Comparison of ENCODE assay signal across 8 cellular contexts in the genomic region with DNA sequence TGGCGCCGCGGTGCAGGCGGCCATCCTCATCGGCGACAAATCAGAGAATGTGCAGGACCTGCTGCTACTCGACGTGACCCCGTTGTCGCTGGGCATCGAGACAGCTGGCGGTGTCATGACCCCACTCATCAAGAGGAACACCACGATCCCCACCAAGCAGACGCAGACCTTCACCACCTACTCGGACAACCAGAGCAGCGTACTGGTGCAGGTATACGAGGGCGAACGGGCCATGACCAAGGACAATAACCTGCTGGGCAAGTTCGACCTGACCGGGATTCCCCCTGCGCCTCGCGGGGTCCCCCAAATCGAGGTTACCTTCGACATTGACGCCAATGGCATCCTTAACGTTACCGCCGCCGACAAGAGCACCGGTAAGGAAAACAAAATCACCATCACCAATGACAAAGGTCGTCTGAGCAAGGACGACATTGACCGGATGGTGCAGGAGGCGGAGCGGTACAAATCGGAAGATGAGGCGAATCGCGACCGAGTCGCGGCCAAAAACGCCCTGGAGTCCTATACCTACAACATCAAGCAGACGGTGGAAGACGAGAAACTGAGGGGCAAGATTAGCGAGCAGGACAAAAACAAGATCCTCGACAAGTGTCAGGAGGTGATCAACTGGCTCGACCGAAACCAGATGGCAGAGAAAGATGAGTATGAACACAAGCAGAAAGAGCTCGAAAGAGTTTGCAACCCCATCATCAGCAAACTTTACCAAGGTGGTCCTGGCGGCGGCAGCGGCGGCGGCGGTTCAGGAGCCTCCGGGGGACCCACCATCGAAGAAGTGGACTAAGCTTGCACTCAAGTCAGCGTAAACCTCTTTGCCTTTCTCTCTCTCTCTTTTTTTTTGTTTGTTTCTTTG. TPM values are rescaled to one million over a fixed set of nuclear protein-coding genes. Genes with fewer than 3 reads are reported as not detected.
DNase-seq lines count a peak whose midpoint lies in the region; ATAC-seq, FAIRE-seq and TF ChIP-seq lines count a peak whose summit lies in the region.

No MANE protein-coding gene starts in this region.

- TF ChIP-seq CTCF in CD4-positive, alpha-beta T cell (IDR thresholded peaks at IDR 0.05) = no peak
- no peak for TF ChIP-seq CTCF in WI38 (IDR thresholded peaks at IDR 0.05; ENCODE audit: low read depth, low read length)
- no peak for TF ChIP-seq CTCF in esophagus muscularis mucosa (IDR thresholded peaks at IDR 0.05)
- no peak for TF ChIP-seq CTCF in pancreas (IDR thresholded peaks at IDR 0.05)

- H3K36me3 ChIP-seq in esophagus muscularis mucosa (peaks cover 0 to 2% (median 0%) of the 10 kb centered on the region in 4 donors), pancreas (no peaks in the 10 kb centered on the region)

- no peaks in the 10 kb centered on the region for H3K9me3 ChIP-seq in CD4-positive, alpha-beta T cell (ENCODE audit: control insufficient read depth, low read length)
- peaks cover 0 to 7% (median 0%) of the 10 kb centered on the region in 4 donors for H3K9me3 ChIP-seq in esophagus muscularis mucosa
- H3K9me3 ChIP-seq in pancreas = no peaks in the 10 kb centered on the region

- no peak for DNase-seq in CD4-positive, alpha-beta T cell
- DNase-seq in esophagus muscularis mucosa (ENCODE audit: extremely low spot score) = no peak
- peak in 5 of 6 donors; percentile 21 to 71 (median 28) for DNase-seq in pancreas
- DNase-seq in GM12892 (ENCODE audit: insufficient read length) = no peak
- DNase-seq in NCI-H1694 (lab: John Stamatoyannopoulos, UW) = no peak

- FAIRE-seq in pancreas (lab: Jason Lieb, UNC) (no peak), GM12892 (lab: Jason Lieb, UNC) (no peak)

- peaks cover 6% of the 10 kb centered on the region for H3K36me3 Mint-ChIP-seq in CD4-positive, alpha-beta T cell (ENCODE audit: low read depth)

- H3K4me3 ChIP-seq in WI38 (ENCODE audit: low read depth, low read length) (peak overlapping the region; percentile 65), esophagus muscularis mucosa (peak overlapping the region; percentile 68 to 70 (median 68)), pancreas (peak overlapping the region; percentile 21 to 63 (median 30))

- TF ChIP-seq POLR2A in esophagus muscularis mucosa (IDR thresholded peaks at IDR 0.05; ENCODE audit: low read depth) = no peak
- TF ChIP-seq POLR2A in GM12892 (IDR thresholded peaks at IDR 0.05; ENCODE audit: low read depth, low read length) = no peak

- 18% methylated on average over 48 of the region's 61 CpGs for WGBS in esophagus muscularis mucosa
- WGBS in pancreas, 2 donors = 7 to 8% methylated on average over 61 of the region's 61 CpGs

- H3K4me1 Mint-ChIP-seq in CD4-positive, alpha-beta T cell (ENCODE audit: low read depth) = peaks cover 43% of the 10 kb centered on the region

- peak overlapping the region; percentile 98 for H3K4me3 Mint-ChIP-seq in CD4-positive, alpha-beta T cell

- TF ChIP-seq EP300 in esophagus muscularis mucosa (IDR thresholded peaks at IDR 0.05) = no peak

- H3K27me3 Mint-ChIP-seq in CD4-positive, alpha-beta T cell = peaks cover 6% of the 10 kb centered on the region

- H3K27me3 ChIP-seq in CD4-positive, alpha-beta T cell (ENCODE audit: control insufficient read depth, insufficient read depth, low read length) = no peaks in the 10 kb centered on the region
- H3K27me3 ChIP-seq in esophagus muscularis mucosa (peaks cover 0 to 7% (median 0%) of the 10 kb centered on the region in 4 donors), pancreas (no peaks in the 10 kb centered on the region)

- intact Hi-C loops in CD4-positive, alpha-beta T cell (cut with DNase I, micrococcal nuclease) = loop anchor here (2.0 to 10.0 kb wide), 4 partner anchors 39 to 997 kb away; a partner anchor contains a TSS
- intact Hi-C loops in esophagus muscularis mucosa (cut with DNase I) (no loop called here), pancreas (cut with DNase I) (no loop called here)

- ATAC-seq in CD4-positive, alpha-beta T cell (ENCODE audit: poor library complexity) = no peak
- ATAC-seq in pancreas (no peak), HG03025 (IDR thresholded peaks at IDR 0.05; ENCODE audit: low FRiP score, unreplicated experiment) (no peak), GM18867 (IDR thresholded peaks at IDR 0.05; ENCODE audit: unreplicated experiment) (no peak)

- peaks cover 19 to 36% (median 23%) of the 10 kb centered on the region in 4 donors for H3K4me1 ChIP-seq in esophagus muscularis mucosa
- peaks cover 0 to 14% (median 0%) of the 10 kb centered on the region in 3 donors for H3K4me1 ChIP-seq in pancreas

- H3K27ac Mint-ChIP-seq in CD4-positive, alpha-beta T cell = peak overlapping the region; percentile 2

- CTCF ChIA-PET in CD4-positive, alpha-beta T cell (lab: Charles Lee) = no interaction called here

- no peaks in the 10 kb centered on the region for H3K9me3 Mint-ChIP-seq in CD4-positive, alpha-beta T cell

- POLR2A ChIA-PET in CD4-positive, alpha-beta T cell (lab: Charles Lee) = interaction anchor here (0.6 to 5.3 kb wide), 9 partner anchors 11 to 1253 kb away, joined by 3 to 67 read pairs (median 3); a partner anchor contains a TSS

- H3K27ac ChIP-seq in CD4-positive, alpha-beta T cell (ENCODE audit: low read depth, low read length) = no peak overlapping the region
- H3K27ac ChIP-seq in esophagus muscularis mucosa (replicated peaks in 1 of 4) (peak overlapping the region; percentile 79 to 95 (median 86)), pancreas (no peak overlapping the region)

RNA-seq across cellular contexts. Expression of a gene that starts 1.7 kb away (rescaled TPM):
- total RNA-seq in CD4-positive, alpha-beta T cell = 1 to 10 TPM; 1.5 to 1.9 TPM
- total RNA-seq in esophagus muscularis mucosa (100 to 1,000 TPM; 196 to 334 (median 265) TPM), pancreas (1 to 10 TPM; 4.3 to 7.2 (median 5.6) TPM)
- 1 to 10 TPM; 3.3 to 5.3 TPM for polyA plus RNA-seq in pancreas
- polyA plus RNA-seq in GM12892 (2012; ENCODE audit: missing spikeins) = 1.3 TPM

RNA-seq across cellular contexts. Expression of a gene that starts 7.6 kb away (rescaled TPM):
- not detected for total RNA-seq in CD4-positive, alpha-beta T cell
- total RNA-seq in esophagus muscularis mucosa = under 1 TPM in 3 of 4 donors, not detected in 1; 0.34 to 0.83 (median 0.71) TPM
- 1 to 10 TPM; 2.0 to 6.8 (median 4.5) TPM for total RNA-seq in pancreas
- 1 to 10 TPM; 5.8 to 7.2 TPM for polyA plus RNA-seq in pancreas
- polyA plus RNA-seq in GM12892 (2012; ENCODE audit: missing spikeins) = not detected

RNA-seq across cellular contexts. Expression of a gene that starts 37.6 kb away (rescaled TPM):
- total RNA-seq in CD4-positive, alpha-beta T cell = 100 to 1,000 TPM; 146 to 147 TPM
- total RNA-seq in esophagus muscularis mucosa = 10 to 100 TPM; 31.4 to 41.9 (median 35.3) TPM
- total RNA-seq in pancreas = 10 to 100 TPM; 10.0 to 24.3 (median 12.7) TPM
- polyA plus RNA-seq in pancreas = 10 to 100 TPM in 1 of 2 donors, 1 to 10 TPM in 1; 8.7 to 11.5 TPM
- polyA plus RNA-seq in GM12892 (2012; ENCODE audit: missing spikeins) = 69.6 TPM

RNA-seq across cellular contexts. Expression of a gene that starts 38.6 kb away (rescaled TPM):
- 10 to 100 TPM; 56.8 to 58.1 TPM for total RNA-seq in CD4-positive, alpha-beta T cell
- total RNA-seq in esophagus muscularis mucosa = 10 to 100 TPM in 2 of 4 donors, 1 to 10 TPM in 2; 7.3 to 13.3 (median 10.4) TPM
- 1 to 10 TPM; 4.4 to 8.1 (median 5.9) TPM for total RNA-seq in pancreas
- 1 to 10 TPM; 2.9 to 4.3 TPM for polyA plus RNA-seq in pancreas
- 20.4 TPM for polyA plus RNA-seq in GM12892 (2012; ENCODE audit: missing spikeins)

Comparison
In these comparisons a context has a peak if more than half of its experiments do, and no peak if none do; other contexts are left out.
1. DNase-seq: peak in pancreas (5 of 6); none in CD4-positive, alpha-beta T cell (0 of 10), esophagus muscularis mucosa (single experiment), GM12892 (single experiment) and NCI-H1694 (single experiment).
2. H3K27ac ChIP-seq: peak in esophagus muscularis mucosa (4 of 4); none in CD4-positive, alpha-beta T cell (single experiment) and pancreas (0 of 4).
3. RNA of a gene that starts 1.7 kb away (total RNA-seq): 196 to 334 TPM in esophagus muscularis mucosa; 4.3 to 7.2 TPM in pancreas and 1.5 to 1.9 TPM in CD4-positive, alpha-beta T cell; every median in the first group is over 10 times any median in the second.
4. intact Hi-C loops: an anchor here in CD4-positive, alpha-beta T cell (2.0 to 10.0 kb wide); none called in esophagus muscularis mucosa and pancreas.
5. Peak in every context shown above with its lines, with median percentiles within 50 percentile points of each other: H3K4me3 ChIP-seq.